ENCODE assay signal across 1 cellular context in genomic region chr2:199979398-199979797, GRCh38.
TF ChIP-seq lines count a peak whose summit lies in the region.

No MANE protein-coding gene starts in this region.

TF ChIP-seq in HCT116, 20 proteins besides CTCF, POLR2A, EP300 and RAD21 (continued from another document):
- no peak for TF ChIP-seq REST (IDR thresholded peaks at IDR 0.05; ENCODE audit: low read depth)
- no peak for TF ChIP-seq MAX (IDR thresholded peaks at IDR 0.05)
- no peak for TF ChIP-seq CBX3 (IDR thresholded peaks at IDR 0.05; ENCODE audit: low read depth)
- no peak for TF ChIP-seq ATF3 (IDR thresholded peaks at IDR 0.05)
- TF ChIP-seq EGR1 (IDR thresholded peaks at IDR 0.05; ENCODE audit: low read depth) = no peak
- no peak for TF ChIP-seq TCF7L2 (IDR thresholded peaks at IDR 0.05; ENCODE audit: borderline replicate concordance, extremely low read depth, insufficient read depth, insufficient read length)
- no peak for TF ChIP-seq FOSL1 (IDR thresholded peaks at IDR 0.05; ENCODE audit: low read depth)
- TF ChIP-seq SP1 (IDR thresholded peaks at IDR 0.05; ENCODE audit: low read depth) = no peak
- TF ChIP-seq JUND (IDR thresholded peaks at IDR 0.05) = no peak
- TF ChIP-seq EZH2phosphoT487 (IDR thresholded peaks at IDR 0.05; ENCODE audit: borderline replicate concordance) = no peak
- TF ChIP-seq POLR2AphosphoS5 (IDR thresholded peaks at IDR 0.05; ENCODE audit: low read depth, low read length) = no peak
- no peak for TF ChIP-seq SRF (IDR thresholded peaks at IDR 0.05; ENCODE audit: low read depth)
- no peak for TF ChIP-seq ELF1 (IDR thresholded peaks at IDR 0.05; ENCODE audit: borderline replicate concordance, low read depth)
